1 cellular context compared by ENCODE assay signal in the genomic region with DNA sequence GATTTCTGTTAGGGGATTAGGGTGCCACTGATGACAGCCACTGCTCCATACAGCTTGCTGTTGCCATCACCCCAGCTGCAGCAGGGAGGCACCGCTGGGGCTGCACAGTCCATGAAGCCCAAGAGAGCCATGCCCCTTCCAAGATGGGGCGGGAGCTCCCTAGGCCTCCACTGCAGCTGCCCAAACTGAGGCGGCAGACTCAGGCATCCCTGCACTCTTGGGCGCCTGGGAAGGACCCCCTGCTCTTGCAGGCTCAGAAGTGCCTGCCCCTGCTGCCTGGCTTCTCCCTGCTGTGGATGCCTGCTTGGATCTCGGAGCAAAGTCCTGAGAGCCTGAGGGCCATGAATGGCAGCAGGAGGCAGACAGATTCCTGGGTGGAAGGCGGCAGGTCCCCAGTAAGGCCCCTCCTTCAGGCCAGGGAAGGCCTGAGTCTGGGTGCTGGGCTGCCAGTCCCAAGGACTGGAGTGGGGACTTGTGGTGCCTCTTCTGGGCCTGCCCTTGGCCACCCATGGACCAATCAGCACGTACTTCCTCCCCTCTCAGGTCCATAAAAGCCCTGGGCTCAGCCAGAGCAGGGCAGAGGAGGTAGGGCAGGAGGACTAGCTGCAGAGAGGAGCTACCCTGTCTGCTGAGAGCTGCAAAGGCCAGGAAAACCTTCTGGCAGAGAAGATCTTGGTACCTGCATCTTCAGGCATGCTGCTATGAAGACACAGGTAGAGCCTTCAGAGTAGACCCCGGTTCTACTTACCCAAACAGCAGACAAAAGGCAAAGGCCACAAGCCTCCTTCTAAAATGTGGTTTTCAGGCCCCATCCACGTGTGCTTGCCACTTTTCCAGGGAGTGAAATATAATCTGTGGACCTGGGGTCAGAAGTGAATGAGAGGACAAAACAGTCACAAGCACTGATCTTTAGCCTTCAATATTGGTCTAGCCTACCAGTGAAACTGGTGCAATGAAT.
TF ChIP-seq lines count a peak whose summit lies in the region.

No MANE protein-coding gene starts in this region.

TF ChIP-seq in HepG2, 621 proteins besides CTCF, POLR2A, EP300 and RAD21 (continued from another document and continues in another):
- TF ChIP-seq KLF15 (CRISPR knock-in tag; IDR thresholded peaks at IDR 0.05; ENCODE audit: borderline replicate concordance) = no peak
- TF ChIP-seq RCOR2 (CRISPR knock-in tag; IDR thresholded peaks at IDR 0.05) = peak; percentile 39; the same call in 1 of the 2 replicates
- TF ChIP-seq SP4 (CRISPR knock-in tag; IDR thresholded peaks at IDR 0.05) = peak; percentile 75
- peak; percentile 83 for TF ChIP-seq SMAD1 (CRISPR knock-in tag; IDR thresholded peaks at IDR 0.05; ENCODE audit: borderline replicate concordance, low read depth)
- peak; percentile 87 for TF ChIP-seq TAF1 (CRISPR knock-in tag; IDR thresholded peaks at IDR 0.05)
- TF ChIP-seq, protein P1, sequence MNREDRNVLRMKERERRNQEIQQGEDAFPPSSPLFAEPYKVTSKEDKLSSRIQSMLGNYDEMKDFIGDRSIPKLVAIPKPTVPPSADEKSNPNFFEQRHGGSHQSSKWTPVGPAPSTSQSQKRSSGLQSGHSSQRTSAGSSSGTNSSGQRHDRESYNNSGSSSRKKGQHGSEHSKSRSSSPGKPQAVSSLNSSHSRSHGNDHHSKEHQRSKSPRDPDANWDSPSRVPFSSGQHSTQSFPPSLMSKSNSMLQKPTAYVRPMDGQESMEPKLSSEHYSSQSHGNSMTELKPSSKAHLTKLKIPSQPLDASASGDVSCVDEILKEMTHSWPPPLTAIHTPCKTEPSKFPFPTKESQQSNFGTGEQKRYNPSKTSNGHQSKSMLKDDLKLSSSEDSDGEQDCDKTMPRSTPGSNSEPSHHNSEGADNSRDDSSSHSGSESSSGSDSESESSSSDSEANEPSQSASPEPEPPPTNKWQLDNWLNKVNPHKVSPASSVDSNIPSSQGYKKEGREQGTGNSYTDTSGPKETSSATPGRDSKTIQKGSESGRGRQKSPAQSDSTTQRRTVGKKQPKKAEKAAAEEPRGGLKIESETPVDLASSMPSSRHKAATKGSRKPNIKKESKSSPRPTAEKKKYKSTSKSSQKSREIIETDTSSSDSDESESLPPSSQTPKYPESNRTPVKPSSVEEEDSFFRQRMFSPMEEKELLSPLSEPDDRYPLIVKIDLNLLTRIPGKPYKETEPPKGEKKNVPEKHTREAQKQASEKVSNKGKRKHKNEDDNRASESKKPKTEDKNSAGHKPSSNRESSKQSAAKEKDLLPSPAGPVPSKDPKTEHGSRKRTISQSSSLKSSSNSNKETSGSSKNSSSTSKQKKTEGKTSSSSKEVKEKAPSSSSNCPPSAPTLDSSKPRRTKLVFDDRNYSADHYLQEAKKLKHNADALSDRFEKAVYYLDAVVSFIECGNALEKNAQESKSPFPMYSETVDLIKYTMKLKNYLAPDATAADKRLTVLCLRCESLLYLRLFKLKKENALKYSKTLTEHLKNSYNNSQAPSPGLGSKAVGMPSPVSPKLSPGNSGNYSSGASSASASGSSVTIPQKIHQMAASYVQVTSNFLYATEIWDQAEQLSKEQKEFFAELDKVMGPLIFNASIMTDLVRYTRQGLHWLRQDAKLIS (CRISPR knock-in tag; IDR thresholded peaks at IDR 0.05) = no peak
- peak; percentile 94 for TF ChIP-seq ZFY (CRISPR knock-in tag; IDR thresholded peaks at IDR 0.05)
- no peak for TF ChIP-seq ARNT (IDR thresholded peaks at IDR 0.05)
- TF ChIP-seq FOXK1 (CRISPR knock-in tag; IDR thresholded peaks at IDR 0.05; ENCODE audit: borderline replicate concordance, low read depth) = no peak
- TF ChIP-seq, protein P2, sequence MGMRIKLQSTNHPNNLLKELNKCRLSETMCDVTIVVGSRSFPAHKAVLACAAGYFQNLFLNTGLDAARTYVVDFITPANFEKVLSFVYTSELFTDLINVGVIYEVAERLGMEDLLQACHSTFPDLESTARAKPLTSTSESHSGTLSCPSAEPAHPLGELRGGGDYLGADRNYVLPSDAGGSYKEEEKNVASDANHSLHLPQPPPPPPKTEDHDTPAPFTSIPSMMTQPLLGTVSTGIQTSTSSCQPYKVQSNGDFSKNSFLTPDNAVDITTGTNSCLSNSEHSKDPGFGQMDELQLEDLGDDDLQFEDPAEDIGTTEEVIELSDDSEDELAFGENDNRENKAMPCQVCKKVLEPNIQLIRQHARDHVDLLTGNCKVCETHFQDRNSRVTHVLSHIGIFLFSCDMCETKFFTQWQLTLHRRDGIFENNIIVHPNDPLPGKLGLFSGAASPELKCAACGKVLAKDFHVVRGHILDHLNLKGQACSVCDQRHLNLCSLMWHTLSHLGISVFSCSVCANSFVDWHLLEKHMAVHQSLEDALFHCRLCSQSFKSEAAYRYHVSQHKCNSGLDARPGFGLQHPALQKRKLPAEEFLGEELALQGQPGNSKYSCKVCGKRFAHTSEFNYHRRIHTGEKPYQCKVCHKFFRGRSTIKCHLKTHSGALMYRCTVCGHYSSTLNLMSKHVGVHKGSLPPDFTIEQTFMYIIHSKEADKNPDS (CRISPR knock-in tag; IDR thresholded peaks at IDR 0.05) = 0 out of 2 replicates have a peak, but pooled peaks have one; percentile 34
- no peak for TF ChIP-seq NPAS2 (CRISPR knock-in tag; IDR thresholded peaks at IDR 0.05; ENCODE audit: borderline replicate concordance)
- TF ChIP-seq MEIS2 (CRISPR knock-in tag; IDR thresholded peaks at IDR 0.05) = peak; percentile 71; the same call in 1 of the 2 replicates
- TF ChIP-seq ZNF564 (CRISPR knock-in tag; IDR thresholded peaks at IDR 0.05) = no peak; the same call in none of the 2 replicates
- no peak for TF ChIP-seq TRAFD1 (CRISPR knock-in tag; IDR thresholded peaks at IDR 0.05; ENCODE audit: borderline replicate concordance)
- TF ChIP-seq PHB2 (IDR thresholded peaks at IDR 0.05; ENCODE audit: partially characterized antibody) = no peak
- TF ChIP-seq FOXP1 (IDR thresholded peaks at IDR 0.05) = no peak
- no peak; the same call in 1 of the 2 replicates for TF ChIP-seq FOXP1 (CRISPR knock-in tag; IDR thresholded peaks at IDR 0.05)
- TF ChIP-seq, protein P3, sequence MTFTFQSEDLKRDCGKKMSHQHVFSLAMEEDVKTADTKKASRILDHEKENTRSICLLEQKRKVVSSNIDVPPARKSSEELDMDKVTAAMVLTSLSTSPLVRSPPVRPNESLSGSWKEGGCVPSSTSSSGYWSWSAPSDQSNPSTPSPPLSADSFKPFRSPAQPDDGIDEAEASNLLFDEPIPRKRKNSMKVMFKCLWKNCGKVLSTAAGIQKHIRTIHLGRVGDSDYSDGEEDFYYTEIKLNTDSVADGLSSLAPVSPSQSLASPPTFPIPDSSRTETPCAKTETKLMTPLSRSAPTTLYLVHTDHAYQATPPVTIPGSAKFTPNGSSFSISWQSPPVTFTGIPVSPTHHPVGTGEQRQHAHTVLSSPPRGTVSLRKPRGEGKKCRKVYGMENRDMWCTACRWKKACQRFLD (CRISPR knock-in tag; IDR thresholded peaks at IDR 0.05; ENCODE audit: borderline replicate concordance) = 0 out of 2 replicates have a peak, but pooled peaks have one; percentile 14
- TF ChIP-seq ZNF235 (CRISPR knock-in tag; IDR thresholded peaks at IDR 0.05; ENCODE audit: borderline replicate concordance) = no peak
- no peak; the same call in 1 of the 2 replicates for TF ChIP-seq ZNF737 (CRISPR knock-in tag; IDR thresholded peaks at IDR 0.05; ENCODE audit: borderline replicate concordance)
- TF ChIP-seq ZNF160 (CRISPR knock-in tag; IDR thresholded peaks at IDR 0.05) = no peak
- TF ChIP-seq, protein P4, sequence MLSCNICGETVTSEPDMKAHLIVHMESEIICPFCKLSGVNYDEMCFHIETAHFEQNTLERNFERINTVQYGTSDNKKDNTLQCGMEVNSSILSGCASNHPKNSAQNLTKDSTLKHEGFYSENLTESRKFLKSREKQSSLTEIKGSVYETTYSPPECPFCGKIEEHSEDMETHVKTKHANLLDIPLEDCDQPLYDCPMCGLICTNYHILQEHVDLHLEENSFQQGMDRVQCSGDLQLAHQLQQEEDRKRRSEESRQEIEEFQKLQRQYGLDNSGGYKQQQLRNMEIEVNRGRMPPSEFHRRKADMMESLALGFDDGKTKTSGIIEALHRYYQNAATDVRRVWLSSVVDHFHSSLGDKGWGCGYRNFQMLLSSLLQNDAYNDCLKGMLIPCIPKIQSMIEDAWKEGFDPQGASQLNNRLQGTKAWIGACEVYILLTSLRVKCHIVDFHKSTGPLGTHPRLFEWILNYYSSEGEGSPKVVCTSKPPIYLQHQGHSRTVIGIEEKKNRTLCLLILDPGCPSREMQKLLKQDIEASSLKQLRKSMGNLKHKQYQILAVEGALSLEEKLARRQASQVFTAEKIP (CRISPR knock-in tag; IDR thresholded peaks at IDR 0.05; ENCODE audit: borderline replicate concordance) = no peak
- no peak for TF ChIP-seq ZNF616 (CRISPR knock-in tag; IDR thresholded peaks at IDR 0.05; ENCODE audit: low read depth)
- TF ChIP-seq ZNF558 (CRISPR knock-in tag; IDR thresholded peaks at IDR 0.05; ENCODE audit: borderline replicate concordance) = 0 out of 2 replicates have a peak, but pooled peaks have one; percentile 43
- peak; percentile 90 for TF ChIP-seq MTA1 (CRISPR knock-in tag; IDR thresholded peaks at IDR 0.05; ENCODE audit: borderline replicate concordance)
- TF ChIP-seq AGO2 (optimal IDR thresholded peaks at IDR 0.05; ENCODE audit: low read depth, low read length) = no peak
- TF ChIP-seq PHF8 (CRISPR knock-in tag; IDR thresholded peaks at IDR 0.05) = peak; percentile 82
- TF ChIP-seq FOXP4 (CRISPR knock-in tag; IDR thresholded peaks at IDR 0.05) = 0 out of 2 replicates have a peak, but pooled peaks have one; percentile 18
- TF ChIP-seq SOX5 (CRISPR knock-in tag; IDR thresholded peaks at IDR 0.05; ENCODE audit: borderline replicate concordance) = no peak; the same call in 1 of the 2 replicates
- TF ChIP-seq, protein P5, sequence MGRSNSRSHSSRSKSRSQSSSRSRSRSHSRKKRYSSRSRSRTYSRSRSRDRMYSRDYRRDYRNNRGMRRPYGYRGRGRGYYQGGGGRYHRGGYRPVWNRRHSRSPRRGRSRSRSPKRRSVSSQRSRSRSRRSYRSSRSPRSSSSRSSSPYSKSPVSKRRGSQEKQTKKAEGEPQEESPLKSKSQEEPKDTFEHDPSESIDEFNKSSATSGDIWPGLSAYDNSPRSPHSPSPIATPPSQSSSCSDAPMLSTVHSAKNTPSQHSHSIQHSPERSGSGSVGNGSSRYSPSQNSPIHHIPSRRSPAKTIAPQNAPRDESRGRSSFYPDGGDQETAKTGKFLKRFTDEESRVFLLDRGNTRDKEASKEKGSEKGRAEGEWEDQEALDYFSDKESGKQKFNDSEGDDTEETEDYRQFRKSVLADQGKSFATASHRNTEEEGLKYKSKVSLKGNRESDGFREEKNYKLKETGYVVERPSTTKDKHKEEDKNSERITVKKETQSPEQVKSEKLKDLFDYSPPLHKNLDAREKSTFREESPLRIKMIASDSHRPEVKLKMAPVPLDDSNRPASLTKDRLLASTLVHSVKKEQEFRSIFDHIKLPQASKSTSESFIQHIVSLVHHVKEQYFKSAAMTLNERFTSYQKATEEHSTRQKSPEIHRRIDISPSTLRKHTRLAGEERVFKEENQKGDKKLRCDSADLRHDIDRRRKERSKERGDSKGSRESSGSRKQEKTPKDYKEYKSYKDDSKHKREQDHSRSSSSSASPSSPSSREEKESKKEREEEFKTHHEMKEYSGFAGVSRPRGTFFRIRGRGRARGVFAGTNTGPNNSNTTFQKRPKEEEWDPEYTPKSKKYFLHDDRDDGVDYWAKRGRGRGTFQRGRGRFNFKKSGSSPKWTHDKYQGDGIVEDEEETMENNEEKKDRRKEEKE (IDR thresholded peaks at IDR 0.05) = no peak
- no peak for TF ChIP-seq KMT2B (CRISPR knock-in tag; IDR thresholded peaks at IDR 0.05)
- no peak for TF ChIP-seq HCFC1 (IDR thresholded peaks at IDR 0.05; ENCODE audit: low read depth, low read length)
- TF ChIP-seq ZNF260 (CRISPR knock-in tag; IDR thresholded peaks at IDR 0.05; ENCODE audit: borderline replicate concordance, low read depth) = no peak
- TF ChIP-seq GPN1 (CRISPR knock-in tag; IDR thresholded peaks at IDR 0.05; ENCODE audit: borderline replicate concordance) = no peak
- no peak for TF ChIP-seq REXO4 (CRISPR knock-in tag; IDR thresholded peaks at IDR 0.05; ENCODE audit: borderline replicate concordance)
- no peak for TF ChIP-seq ZNF660 (CRISPR knock-in tag; IDR thresholded peaks at IDR 0.05; ENCODE audit: borderline replicate concordance, low read depth)
- no peak for TF ChIP-seq ZNF674 (CRISPR knock-in tag; IDR thresholded peaks at IDR 0.05; ENCODE audit: low read depth)
- TF ChIP-seq, protein P6, sequence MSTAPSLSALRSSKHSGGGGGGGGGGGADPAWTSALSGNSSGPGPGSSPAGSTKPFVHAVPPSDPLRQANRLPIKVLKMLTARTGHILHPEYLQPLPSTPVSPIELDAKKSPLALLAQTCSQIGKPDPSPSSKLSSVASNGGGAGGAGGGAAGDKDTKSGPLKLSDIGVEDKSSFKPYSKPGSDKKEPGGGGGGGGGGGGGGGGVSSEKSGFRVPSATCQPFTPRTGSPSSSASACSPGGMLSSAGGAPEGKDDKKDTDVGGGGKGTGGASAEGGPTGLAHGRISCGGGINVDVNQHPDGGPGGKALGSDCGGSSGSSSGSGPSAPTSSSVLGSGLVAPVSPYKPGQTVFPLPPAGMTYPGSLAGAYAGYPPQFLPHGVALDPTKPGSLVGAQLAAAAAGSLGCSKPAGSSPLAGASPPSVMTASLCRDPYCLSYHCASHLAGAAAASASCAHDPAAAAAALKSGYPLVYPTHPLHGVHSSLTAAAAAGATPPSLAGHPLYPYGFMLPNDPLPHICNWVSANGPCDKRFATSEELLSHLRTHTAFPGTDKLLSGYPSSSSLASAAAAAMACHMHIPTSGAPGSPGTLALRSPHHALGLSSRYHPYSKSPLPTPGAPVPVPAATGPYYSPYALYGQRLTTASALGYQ (CRISPR knock-in tag; IDR thresholded peaks at IDR 0.05) = no peak; the same call in 1 of the 2 replicates
